ENCODE assay signal across 10 cellular contexts in the genomic region with DNA sequence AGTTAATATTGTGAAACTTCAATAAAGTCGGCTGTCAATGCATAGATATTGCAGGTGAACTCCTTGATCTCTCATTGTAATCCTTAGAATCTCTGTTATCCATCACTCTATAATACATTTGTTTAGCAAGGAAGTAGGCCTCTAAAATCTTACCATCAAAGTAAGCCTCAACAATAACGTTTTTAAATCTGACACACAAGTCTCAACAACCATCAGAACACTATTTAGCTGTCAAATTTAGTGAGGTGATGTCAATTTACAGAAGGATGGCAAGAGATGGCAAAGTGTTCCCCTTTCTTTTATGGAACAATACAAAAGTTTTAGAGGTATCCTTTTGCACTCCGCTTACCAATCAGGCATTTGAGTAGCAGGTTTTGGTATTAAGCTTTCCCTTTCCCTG.
"Had no signal": no experiment of that assay in that cellular context is flagged by ENCODE, and none has a peak within 500 bp of the region (broad histone marks: within the 10 kb centered on the region; RNA-seq: fewer than 3 reads in every experiment).

No MANE protein-coding gene starts in this region.

- ATAC-seq: GM23338, HCT116 had no signal

- H3K27ac ChIP-seq: GM23248 had no signal

- H2AFZ ChIP-seq: GM23248, GM23338 had no signal

- DNase-seq: GM23248, GOT3, H7, H9, HCEC 1CT, HFFc6 had no signal

- H3K4me1 ChIP-seq: HAP-1 had no signal

- H3K4me3 ChIP-seq: GM23248, GM23338, HAP-1 had no signal

- H3K9ac ChIP-seq: GM23248 had no signal

- H3K9me3 ChIP-seq: HAP-1 had no signal

- H3K36me3 ChIP-seq: HAP-1 had no signal

- FAIRE-seq: H54 had no signal

- H3K4me2 ChIP-seq: GM23338 had no signal
